11 cellular contexts compared by ENCODE assay signal in genomic region chr17:61221597-61222471, GRCh38.
A peak's percentile ranks its signal among the peaks of the same experiment; 100 is the strongest.
DNase-seq lines count a peak whose midpoint lies in the region; ATAC-seq and TF ChIP-seq lines count a peak whose summit lies in the region.
"Had no signal": no experiment of that assay in that cellular context is flagged by ENCODE, and none has a peak within 500 bp of the region (broad histone marks: within the 10 kb centered on the region; RNA-seq: fewer than 3 reads in every experiment).

No MANE protein-coding gene starts in this region.

- peak overlapping the region in 1 of 2 donors; percentile 28 for H3K4me3 ChIP-seq in CD4-positive, alpha-beta memory T cell (ENCODE audit: low read length in 2 of 2)
- no peak overlapping the region for H3K4me3 ChIP-seq in KMS-11 (IDR thresholded peaks at IDR 0.05; ENCODE audit: insufficient read depth, low read depth, low read length)
- peak overlapping the region; percentile 52 for H3K4me3 ChIP-seq in naive thymus-derived CD4-positive, alpha-beta T cell (ENCODE audit: low read length)
- H3K4me3 ChIP-seq: smooth muscle cell had no signal

- peaks cover 31% of the 10 kb centered on the region for H3K4me1 ChIP-seq in CD4-positive, alpha-beta memory T cell (ENCODE audit: insufficient read depth, low read length)
- peaks cover 25% of the 10 kb centered on the region for H3K4me1 ChIP-seq in KMS-11 (ENCODE audit: low read depth, poor library complexity, severe bottlenecking)
- peaks cover 21 to 24% of the 10 kb centered on the region in 2 donors for H3K4me1 ChIP-seq in naive thymus-derived CD4-positive, alpha-beta T cell (ENCODE audit: control insufficient read depth in 2 of 2, insufficient read depth in 2 of 2, low read length in 2 of 2)

- no peaks in the 10 kb centered on the region for H3K36me3 Mint-ChIP-seq in CD4-positive, alpha-beta memory T cell
- H3K36me3 Mint-ChIP-seq in activated T-helper 17 cell treated with anti-CD3 and anti-CD28 coated beads, Interleukin-2, amount 50 U/mL, for 72 hours (ENCODE audit: low read depth), result no peaks in the 10 kb centered on the region
- peaks cover 0 to 3% (median 0%) of the 10 kb centered on the region in 5 donors for H3K36me3 Mint-ChIP-seq in naive thymus-derived CD4-positive, alpha-beta T cell

- peak overlapping the region; percentile 74 to 88 (median 86) for H3K4me3 Mint-ChIP-seq in CD4-positive, alpha-beta memory T cell
- peak overlapping the region; percentile 76 for H3K4me3 Mint-ChIP-seq in activated T-helper 17 cell treated with anti-CD3 and anti-CD28 coated beads, Interleukin-2, amount 50 U/mL, for 72 hours
- H3K4me3 Mint-ChIP-seq in naive thymus-derived CD4-positive, alpha-beta T cell, result peak overlapping the region; percentile 13 to 89 (median 83)

- peak; percentile 73 for ATAC-seq in activated T-helper 17 cell treated with anti-CD3 and anti-CD28 coated beads, Interleukin-2, amount 50 U/mL, for 72 hours (replicated peaks)
- ATAC-seq in naive thymus-derived CD4-positive, alpha-beta T cell, result peak; percentile 58

- peaks cover 0 to 2% (median 0%) of the 10 kb centered on the region in 8 donors for H3K9me3 Mint-ChIP-seq in CD4-positive, alpha-beta memory T cell
- no peaks in the 10 kb centered on the region for H3K9me3 Mint-ChIP-seq in activated T-helper 17 cell treated with anti-CD3 and anti-CD28 coated beads, Interleukin-2, amount 50 U/mL, for 72 hours
- no peaks in the 10 kb centered on the region for H3K9me3 Mint-ChIP-seq in naive thymus-derived CD4-positive, alpha-beta T cell

- TF ChIP-seq CTCF in KMS-11 (conservative IDR thresholded peaks at IDR 0.05; ENCODE audit: low read depth, low read length) (no peak), GM13976 (IDR thresholded peaks at IDR 0.05; ENCODE audit: borderline replicate concordance, control extremely low read depth, extremely low read depth, insufficient read depth, missing control alignments) (no peak)

- intact Hi-C loops in CD4-positive, alpha-beta memory T cell (cut with micrococcal nuclease), result loop anchor here (1.0 kb wide), 1 partner anchor 83 kb away; no protein-coding TSS in a partner anchor
- intact Hi-C loops in naive thymus-derived CD4-positive, alpha-beta T cell (cut with micrococcal nuclease), result loop anchor here (1.0 to 2.0 kb wide), 2 partner anchors 83 kb away; no protein-coding TSS in a partner anchor

- POLR2A ChIA-PET in CD4-positive, alpha-beta memory T cell (lab: Charles Lee; ENCODE audit: partially characterized antibody), result interaction anchor here (1.2 to 1.4 kb wide), 3 partner anchors 10 to 24 kb away, joined by 3 to 5 read pairs (median 5); no protein-coding TSS in a partner anchor
- POLR2A ChIA-PET in naive thymus-derived CD4-positive, alpha-beta T cell (lab: Charles Lee), result interaction anchor here (0.6 kb wide), 2 partner anchors 550 to 697 kb away, joined by 4 read pairs; no protein-coding TSS in a partner anchor

- no peaks in the 10 kb centered on the region for H3K27me3 ChIP-seq in CD4-positive, alpha-beta memory T cell (ENCODE audit: insufficient read depth, low read length)
- H3K27me3 ChIP-seq in KMS-11 (ENCODE audit: insufficient read depth, low read depth), result no peaks in the 10 kb centered on the region
- no peaks in the 10 kb centered on the region for H3K27me3 ChIP-seq in naive thymus-derived CD4-positive, alpha-beta T cell (ENCODE audit: control insufficient read depth in 2 of 2, insufficient read depth in 2 of 2, low read length in 2 of 2)

- in situ Hi-C loops in GM13976 (cut with MboI; ENCODE audit: low sequenced_read_pairs, unreplicated experiment), result no loop called here

- H3K36me3 ChIP-seq in CD4-positive, alpha-beta memory T cell (ENCODE audit: insufficient read depth, low read length), result no peaks in the 10 kb centered on the region
- H3K36me3 ChIP-seq in KMS-11 (ENCODE audit: insufficient read depth), result no peaks in the 10 kb centered on the region
- H3K36me3 ChIP-seq in naive thymus-derived CD4-positive, alpha-beta T cell (ENCODE audit: control insufficient read depth in 2 of 3, insufficient read depth in 3 of 3, low read length in 3 of 3), result no peaks in the 10 kb centered on the region

- no peak overlapping the region for H3K9ac ChIP-seq in KMS-11

- H3K4me1 Mint-ChIP-seq in CD4-positive, alpha-beta memory T cell, result peaks cover 26 to 44% (median 33%) of the 10 kb centered on the region in 4 donors
- H3K4me1 Mint-ChIP-seq in activated T-helper 17 cell treated with anti-CD3 and anti-CD28 coated beads, Interleukin-2, amount 50 U/mL, for 72 hours, result peaks cover 38% of the 10 kb centered on the region
- H3K4me1 Mint-ChIP-seq in naive thymus-derived CD4-positive, alpha-beta T cell, result peaks cover 33 to 65% (median 43%) of the 10 kb centered on the region in 7 donors

- CTCF ChIA-PET in CD4-positive, alpha-beta memory T cell (lab: Charles Lee; ENCODE audit: partially characterized antibody), result interaction anchor here (0.6 to 1.2 kb wide), 5 partner anchors 8 to 228 kb away, joined by 3 read pairs; no protein-coding TSS in a partner anchor
- CTCF ChIA-PET in naive thymus-derived CD4-positive, alpha-beta T cell (lab: Charles Lee), result no interaction called here

- H4K20me1 ChIP-seq in KMS-11 (ENCODE audit: insufficient read depth), result no peaks in the 10 kb centered on the region

- peak overlapping the region; percentile 73 to 93 (median 84) for H3K27ac Mint-ChIP-seq in CD4-positive, alpha-beta memory T cell
- H3K27ac Mint-ChIP-seq in activated T-helper 17 cell treated with anti-CD3 and anti-CD28 coated beads, Interleukin-2, amount 50 U/mL, for 72 hours, result peak overlapping the region; percentile 89
- peak overlapping the region; percentile 25 to 87 (median 77) for H3K27ac Mint-ChIP-seq in naive thymus-derived CD4-positive, alpha-beta T cell

- no peaks in the 10 kb centered on the region for H3K79me2 ChIP-seq in KMS-11 (ENCODE audit: insufficient read depth, low read depth)

- DNase-seq in CD4-positive, alpha-beta memory T cell, result peak; percentile 14 to 39 (median 16)
- DNase-seq in naive thymus-derived CD4-positive, alpha-beta T cell, result peak in 6 of 9 donors; percentile 8 to 27 (median 14)
- no peak for DNase-seq in NCI-H1436 (lab: John Stamatoyannopoulos, UW)
- no peak for DNase-seq in putamen (ENCODE audit: low spot score)
- DNase-seq in GM13976 (ENCODE audit: low spot score), result no peak
- DNase-seq: DMS153, NCI-H510A, SHP77 treated with DMSO at 0.1 percent for 48 hours had no signal

- peak overlapping the region; percentile 75 for H3K4me2 ChIP-seq in KMS-11
- H3K4me2 ChIP-seq: smooth muscle cell had no signal

- peak overlapping the region; percentile 16 for H3K27ac ChIP-seq in CD4-positive, alpha-beta memory T cell (ENCODE audit: low read depth, low read length)
- peak overlapping the region; percentile 27; the same call in 1 of the 2 replicates for H3K27ac ChIP-seq in KMS-11
- peak overlapping the region; percentile 34 for H3K27ac ChIP-seq in naive thymus-derived CD4-positive, alpha-beta T cell (ENCODE audit: low read depth, low read length)

- H2AFZ ChIP-seq in KMS-11 (ENCODE audit: low read depth), result peak overlapping the region; percentile 15; the same call in 1 of the 2 replicates

- H3K27me3 Mint-ChIP-seq in CD4-positive, alpha-beta memory T cell, result no peaks in the 10 kb centered on the region
- H3K27me3 Mint-ChIP-seq in activated T-helper 17 cell treated with anti-CD3 and anti-CD28 coated beads, Interleukin-2, amount 50 U/mL, for 72 hours, result no peaks in the 10 kb centered on the region
- no peaks in the 10 kb centered on the region for H3K27me3 Mint-ChIP-seq in naive thymus-derived CD4-positive, alpha-beta T cell

- H3K9me3 ChIP-seq in CD4-positive, alpha-beta memory T cell (ENCODE audit: control insufficient read depth in 1 of 2, low read length in 2 of 2), result no peaks in the 10 kb centered on the region
- H3K9me3 ChIP-seq in naive thymus-derived CD4-positive, alpha-beta T cell (ENCODE audit: control insufficient read depth in 2 of 3, low read length in 3 of 3), result no peaks in the 10 kb centered on the region

Comparison
In these comparisons a context has a peak if more than half of its experiments do, and no peak if none do; other contexts are left out.
1. DNase-seq: peak in CD4-positive, alpha-beta memory T cell (5 of 5) and naive thymus-derived CD4-positive, alpha-beta T cell (6 of 9); none in NCI-H1436 (single experiment), putamen (single experiment) and GM13976 (single experiment).
2. Peak in every context shown above with its lines, with median percentiles within 50 percentile points of each other: H3K27ac ChIP-seq, H3K27ac Mint-ChIP-seq and H3K4me3 Mint-ChIP-seq.